Comparison of ENCODE assay signal across 9 cellular contexts in genomic region chr4:89598602-89599001, GRCh38.
A peak's percentile ranks its signal among the peaks of the same experiment; 100 is the strongest.
DNase-seq lines count a peak whose midpoint lies in the region; ATAC-seq and TF ChIP-seq lines count a peak whose summit lies in the region.
"Had no signal": no experiment of that assay in that cellular context is flagged by ENCODE, and none has a peak within 500 bp of the region (broad histone marks: within the 10 kb centered on the region; RNA-seq: fewer than 3 reads in every experiment).

No MANE protein-coding gene starts in this region.

- no peak for DNase-seq in GM12864 (ENCODE audit: low read depth)
- DNase-seq in LNCaP clone FGC (ENCODE audit: low read depth), result peak; percentile 3
- peak; percentile 27 for DNase-seq in astrocyte of the hippocampus (ENCODE audit: low read depth, low spot score)
- DNase-seq in myocyte (ENCODE audit: low read depth), result peak; percentile 5
- DNase-seq in effector memory CD8-positive, alpha-beta T cell, result no peak
- DNase-seq in Right ventricle myocardium superior, result no peak

- H3K4me3 ChIP-seq in GM12864 (ENCODE audit: low read depth, low read length), result no peak overlapping the region
- no peak overlapping the region for H3K4me3 ChIP-seq in LNCaP clone FGC (ENCODE audit: low read depth, low read length)

- no peaks in the 10 kb centered on the region for H3K9me3 Mint-ChIP-seq in effector memory CD8-positive, alpha-beta T cell

- no peaks in the 10 kb centered on the region for H3K36me3 Mint-ChIP-seq in effector memory CD8-positive, alpha-beta T cell (ENCODE audit: insufficient read depth)
- H3K36me3 Mint-ChIP-seq: activated naive CD8-positive, alpha-beta T cell had no signal

- no peaks in the 10 kb centered on the region for H3K4me1 Mint-ChIP-seq in effector memory CD8-positive, alpha-beta T cell (ENCODE audit: low read depth in 2 of 2)

- no peak overlapping the region for H3K27ac Mint-ChIP-seq in effector memory CD8-positive, alpha-beta T cell
- H3K27ac Mint-ChIP-seq: activated naive CD8-positive, alpha-beta T cell had no signal

- no peak overlapping the region for H3K4me3 Mint-ChIP-seq in effector memory CD8-positive, alpha-beta T cell
- H3K4me3 Mint-ChIP-seq: activated naive CD8-positive, alpha-beta T cell had no signal

- TF ChIP-seq CTCF in GM12864 (IDR thresholded peaks at IDR 0.05; ENCODE audit: low read depth, low read length, missing control alignments), result peak; percentile 17
- TF ChIP-seq CTCF in LNCaP clone FGC (IDR thresholded peaks at IDR 0.05; ENCODE audit: control insufficient read depth, extremely low read depth, insufficient read depth), result peak; percentile 44

- intact Hi-C loops in Right ventricle myocardium superior (cut with DNase I), result loop anchor here (5.0 kb wide), 1 partner anchor 299 kb away; no protein-coding TSS in a partner anchor

- H3K27me3 Mint-ChIP-seq in effector memory CD8-positive, alpha-beta T cell, result peaks cover 6 to 16% of the 10 kb centered on the region in 2 donors

- no peak for ATAC-seq in effector memory CD8-positive, alpha-beta T cell (replicated peaks)
- no peak for ATAC-seq in GM19351 (IDR thresholded peaks at IDR 0.05; ENCODE audit: unreplicated experiment)
- no peak for ATAC-seq in Right ventricle myocardium superior (ENCODE audit: poor library complexity)
- no peak for ATAC-seq in GM18873 (IDR thresholded peaks at IDR 0.05; ENCODE audit: low FRiP score, unreplicated experiment)

Comparison
In these comparisons a context has a peak if more than half of its experiments do, and no peak if none do; other contexts are left out.
1. DNase-seq: peak in LNCaP clone FGC (single experiment), astrocyte of the hippocampus (single experiment) and myocyte (single experiment); none in GM12864 (single experiment), effector memory CD8-positive, alpha-beta T cell (0 of 3) and Right ventricle myocardium superior (single experiment).